8 cellular contexts compared by ENCODE assay signal in genomic region chr18:76492669-76493212, GRCh38. TPM values are rescaled to one million over a fixed set of nuclear protein-coding genes. Genes with fewer than 3 reads are reported as not detected.
A peak's percentile ranks its signal among the peaks of the same experiment; 100 is the strongest.
DNase-seq lines count a peak whose midpoint lies in the region; ATAC-seq and TF ChIP-seq lines count a peak whose summit lies in the region.

No MANE protein-coding gene starts in this region.

- peaks cover 27% of the 10 kb centered on the region for H3K4me1 Mint-ChIP-seq in endodermal cell

- H4K91ac ChIP-seq in mesenchymal stem cell (ENCODE audit: low read length) = no peak overlapping the region

- no peaks in the 10 kb centered on the region for H3K4me1 ChIP-seq in endodermal cell (ENCODE audit: control insufficient read depth, insufficient read depth, low read length)
- H3K4me1 ChIP-seq in mesenchymal stem cell (ENCODE audit: control insufficient read depth, insufficient read depth, low read depth, low read length) = peaks cover 24% of the 10 kb centered on the region

- H3K4me3 Mint-ChIP-seq in endodermal cell = peak overlapping the region; percentile 87

- peak overlapping the region in 1 of 2 experiments; percentile 75 for H3K23ac ChIP-seq in mesenchymal stem cell (ENCODE audit: low read length in 2 of 2)

- H4K8ac ChIP-seq in mesenchymal stem cell (ENCODE audit: low read length) = no peak overlapping the region

- H2AK5ac ChIP-seq in mesenchymal stem cell (ENCODE audit: low read length, severe bottlenecking) = no peak overlapping the region

- H3K4me2 ChIP-seq in mesenchymal stem cell (ENCODE audit: low read length, poor library complexity, severe bottlenecking) = peak overlapping the region; percentile 96

- 0% methylated on average over 8 to 30 of the region's 31 CpGs for WGBS in endodermal cell (ENCODE audit: insufficient coverage in 1 of 2, insufficient read length in 1 of 2), 2 experiments
- under 1% methylated on average over 27 of the region's 31 CpGs for WGBS in mesenchymal stem cell

- H3K27ac ChIP-seq in endodermal cell (ENCODE audit: low read depth, low read length) = peak overlapping the region; percentile 89
- H3K27ac ChIP-seq in mesenchymal stem cell (ENCODE audit: low read length, poor library complexity, severe bottlenecking) = peak overlapping the region; percentile 94

- H3K36me3 Mint-ChIP-seq in endodermal cell (ENCODE audit: low read depth) = no peaks in the 10 kb centered on the region

- ATAC-seq in GM21381 (IDR thresholded peaks at IDR 0.05; ENCODE audit: unreplicated experiment) = peak; percentile 69

- H2BK5ac ChIP-seq in mesenchymal stem cell (ENCODE audit: low read depth, low read length, poor library complexity, severe bottlenecking) = no peak overlapping the region

- H3K18ac ChIP-seq in mesenchymal stem cell (ENCODE audit: low read depth in 1 of 2, low read length in 2 of 2) = peak overlapping the region in 1 of 2 experiments; percentile 61

- H2BK12ac ChIP-seq in mesenchymal stem cell (ENCODE audit: low read length in 2 of 2) = no peak overlapping the region

- no peaks in the 10 kb centered on the region for H3K9me3 ChIP-seq in endodermal cell (ENCODE audit: control insufficient read depth, low read length)
- H3K9me3 ChIP-seq in mesenchymal stem cell (ENCODE audit: control insufficient read depth, low read length) = no peaks in the 10 kb centered on the region

- no peak for TF ChIP-seq CTCF in endodermal cell (conservative IDR thresholded peaks at IDR 0.05)

- H3K27me3 Mint-ChIP-seq in endodermal cell (ENCODE audit: insufficient read depth) = peaks cover 17% of the 10 kb centered on the region

- H3K27me3 ChIP-seq in endodermal cell (ENCODE audit: control insufficient read depth, insufficient read depth, low read length, poor library complexity, severe bottlenecking) (peaks cover 13% of the 10 kb centered on the region), mesenchymal stem cell (ENCODE audit: control insufficient read depth in 1 of 2, insufficient read depth in 1 of 2, low read length in 2 of 2) (no peaks in the 10 kb centered on the region)

- H2BK120ac ChIP-seq in mesenchymal stem cell (ENCODE audit: low read depth, low read length) = no peak overlapping the region

- peak overlapping the region; percentile 94 for H3K4me3 ChIP-seq in endodermal cell (ENCODE audit: low read length)
- peak overlapping the region; percentile 74 to 84 for H3K4me3 ChIP-seq in mesenchymal stem cell (ENCODE audit: insufficient read depth in 1 of 2, low read depth in 1 of 2, low read length in 2 of 2)

- DNase-seq in Caki2 (ENCODE audit: low read depth) (peak; percentile 91), HT1080 (ENCODE audit: low read depth) (peak; percentile 94), NOMO-1 treated with dmso at 0.1 percent for 144 hours (lab: John Stamatoyannopoulos, UW; ENCODE audit: unreplicated experiment) (peak; percentile 93), endodermal cell (peak; percentile 100), mesenchymal stem cell (peak; percentile 98)
- DNase-seq in activated CD8-positive, alpha-beta memory T cell treated with anti-CD3 and anti-CD28 coated beads, Interleukin-2, amount 50 U/mL, for 24 hours (ENCODE audit: extremely low read depth) = peak; percentile 99
- peak; percentile 95 for DNase-seq in stimulated activated CD8-positive, alpha-beta memory T cell treated with anti-CD3 and anti-CD28 coated beads, Interleukin-12 subunit alpha, Interleukin-12 subunit beta, amount 100 ng/mL, for 1 hour (ENCODE audit: low read depth)

- peak overlapping the region; percentile 15 for H2BK15ac ChIP-seq in mesenchymal stem cell (ENCODE audit: low read depth, poor library complexity, severe bottlenecking)

- peak overlapping the region in 1 of 2 experiments; percentile 37 for H3K4ac ChIP-seq in mesenchymal stem cell (ENCODE audit: low read depth in 1 of 2, low read length in 2 of 2)

- H3K9ac ChIP-seq in endodermal cell (ENCODE audit: extremely low read depth, low read length, poor library complexity, severe bottlenecking) = peak overlapping the region; percentile 64
- peak overlapping the region; percentile 95 for H3K9ac ChIP-seq in mesenchymal stem cell (ENCODE audit: low read length)

- H3K79me1 ChIP-seq in mesenchymal stem cell (replicated peaks; ENCODE audit: low read length, poor library complexity, severe bottlenecking) = peaks cover 8% of the 10 kb centered on the region

- H2AFZ ChIP-seq in mesenchymal stem cell (ENCODE audit: low read depth, low read length) = peak overlapping the region; percentile 39

- no peak overlapping the region for H3K14ac ChIP-seq in mesenchymal stem cell (ENCODE audit: low read length in 2 of 2)

- in situ Hi-C loops in Caki2 (cut with HindIII; ENCODE audit: low pct_unique_long_range_greater_than_20kb, low sequenced_read_pairs) = no loop called here

- H3K36me3 ChIP-seq in endodermal cell (ENCODE audit: control insufficient read depth, insufficient read depth, low read length) (no peaks in the 10 kb centered on the region), mesenchymal stem cell (ENCODE audit: control insufficient read depth in 1 of 2, insufficient read depth in 2 of 2, low read depth in 1 of 2, low read length in 2 of 2) (no peaks in the 10 kb centered on the region)

- no peaks in the 10 kb centered on the region for H3K9me3 Mint-ChIP-seq in endodermal cell

- H3K27ac Mint-ChIP-seq in endodermal cell = peak overlapping the region; percentile 89

RNA-seq across cellular contexts. Expression of gene ZNF516, which starts 2.3 kb away (rescaled TPM):
- total RNA-seq in Caki2 (2014; rRNA removed; shearing (Covaris generic); ENCODE audit: low replicate concordance) = 6.1 and 8.9 TPM in 2 replicates
- total RNA-seq in HT1080 (2014; rRNA removed; shearing (Covaris generic)) = 4.0 and 5.3 TPM in 2 replicates
- 4.2 and 5.4 TPM in 2 replicates for polyA plus RNA-seq in HT1080 (2015; cell fraction: cytosol; rRNA removed)
- polyA plus RNA-seq in HT1080 (2015; cell fraction: nucleus; rRNA removed) = 8.9 and 11.3 TPM in 2 replicates
- 10 to 100 TPM; 60.2 to 77.9 TPM for total RNA-seq in endodermal cell
- polyA plus RNA-seq in endodermal cell (2013, experiment 1 of 2) = 61.3 TPM
- polyA plus RNA-seq in endodermal cell (2013, experiment 2 of 2) = 59.9 TPM
- polyA plus RNA-seq in mesenchymal stem cell (2013, experiment 1 of 2) = 13.7 TPM
- 14.9 TPM for polyA plus RNA-seq in mesenchymal stem cell (2013, experiment 2 of 2)

Comparison
In these comparisons a context has a peak if more than half of its experiments do, and no peak if none do; other contexts are left out.
1. Peak in every context shown above with its lines: DNase-seq, ATAC-seq, H3K4me3 ChIP-seq and H3K27ac ChIP-seq.